In the genomic region with DNA sequence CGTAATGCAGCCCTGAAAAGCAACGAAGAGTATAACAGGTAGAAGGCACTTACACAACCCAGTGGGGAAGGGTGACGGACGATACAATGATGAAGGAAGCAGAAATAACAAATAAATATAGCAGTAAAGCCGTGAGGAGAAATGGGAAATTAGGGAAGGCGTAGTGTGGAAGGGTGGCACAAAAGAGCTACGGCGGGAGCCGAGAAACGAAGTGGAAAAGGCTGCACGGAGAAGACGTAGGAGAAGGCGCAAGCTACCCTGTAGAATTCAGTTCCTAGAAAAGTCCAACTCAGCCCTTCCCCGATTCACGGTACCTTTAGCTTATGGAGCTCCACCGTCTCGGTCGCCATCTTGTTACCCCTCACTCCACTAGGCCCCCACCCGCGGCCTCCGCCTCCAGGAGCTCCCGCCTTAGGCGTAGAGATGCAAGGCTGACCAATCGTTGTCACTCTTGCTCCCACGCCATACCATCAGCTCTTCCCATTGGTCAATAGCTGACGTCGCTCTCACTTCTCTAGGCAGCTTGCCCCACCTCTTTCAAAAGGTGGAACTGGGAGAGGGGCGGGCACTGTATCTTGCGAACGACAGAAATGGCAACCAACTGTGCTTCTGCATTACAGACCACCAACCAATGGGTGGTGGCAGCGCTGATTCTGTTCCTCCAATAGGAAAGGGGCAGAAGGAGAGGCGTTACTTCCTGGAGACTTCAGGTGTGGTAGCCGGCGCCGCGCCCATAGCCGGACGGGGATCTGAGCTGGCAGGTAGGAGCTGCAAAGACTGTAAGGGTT, we compare ENCODE assay signal across 1 cellular context.
TF ChIP-seq lines count a peak whose summit lies in the region.

A gene with protein sequence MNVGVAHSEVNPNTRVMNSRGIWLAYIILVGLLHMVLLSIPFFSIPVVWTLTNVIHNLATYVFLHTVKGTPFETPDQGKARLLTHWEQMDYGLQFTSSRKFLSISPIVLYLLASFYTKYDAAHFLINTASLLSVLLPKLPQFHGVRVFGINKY (plus strand): TSS at position 690 of the 788 bp plus-strand sequence. CDS start 959 bp downstream, outside the sequence.
A gene with protein sequence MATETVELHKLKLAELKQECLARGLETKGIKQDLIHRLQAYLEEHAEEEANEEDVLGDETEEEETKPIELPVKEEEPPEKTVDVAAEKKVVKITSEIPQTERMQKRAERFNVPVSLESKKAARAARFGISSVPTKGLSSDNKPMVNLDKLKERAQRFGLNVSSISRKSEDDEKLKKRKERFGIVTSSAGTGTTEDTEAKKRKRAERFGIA (minus strand): TSS at position 373 of the 788 bp plus-strand sequence. CDS start 23 bp downstream, at position 350.

TF ChIP-seq in HepG2, 621 proteins besides CTCF, POLR2A, EP300 and RAD21 (continued from another document and continues in another):
- TF ChIP-seq ZNF776 (CRISPR knock-in tag; IDR thresholded peaks at IDR 0.05) (no peak), ZMYM4 (CRISPR knock-in tag; IDR thresholded peaks at IDR 0.05) (peak; percentile 72), DR1 (CRISPR knock-in tag; IDR thresholded peaks at IDR 0.05) (peak; percentile 75), EEA1 (CRISPR knock-in tag; IDR thresholded peaks at IDR 0.05; ENCODE audit: borderline replicate concordance) (no peak), ARNT2 (CRISPR knock-in tag; IDR thresholded peaks at IDR 0.05; ENCODE audit: low read depth) (peak; percentile 72; the same call in 1 of the 2 replicates), ZNF138 (CRISPR knock-in tag; IDR thresholded peaks at IDR 0.05; ENCODE audit: low read depth) (0 out of 2 replicates have a peak, but pooled peaks have one; percentile 50), ZNF589 (CRISPR knock-in tag; conservative IDR thresholded peaks at IDR 0.05) (no peak), MEF2D (CRISPR knock-in tag; IDR thresholded peaks at IDR 0.05) (0 out of 2 replicates have a peak, but pooled peaks have one; percentile 64), EHMT2 (IDR thresholded peaks at IDR 0.05; ENCODE audit: borderline replicate concordance, low read depth, low read length) (no peak), YY1 (IDR thresholded peaks at IDR 0.05; ENCODE audit: insufficient read depth, insufficient replicate concordance, low read depth, low read length) (peak; percentile 94), ZNF484 (CRISPR knock-in tag; IDR thresholded peaks at IDR 0.05; ENCODE audit: borderline replicate concordance, low read depth) (no peak), ZSCAN9 (CRISPR knock-in tag; IDR thresholded peaks at IDR 0.05; ENCODE audit: borderline replicate concordance) (no peak), ZNF614 (CRISPR knock-in tag; IDR thresholded peaks at IDR 0.05; ENCODE audit: borderline replicate concordance) (peak; percentile 74), NCOA1 (CRISPR knock-in tag; IDR thresholded peaks at IDR 0.05) (no peak), MXI1 (IDR thresholded peaks at IDR 0.05; ENCODE audit: borderline replicate concordance, low read depth, low read length) (peak; percentile 68; the same call in 1 of the 3 replicates), PAX8 (CRISPR knock-in tag; IDR thresholded peaks at IDR 0.05; ENCODE audit: borderline replicate concordance) (peak; percentile 16; the same call in 1 of the 2 replicates), KLF9 (CRISPR knock-in tag; IDR thresholded peaks at IDR 0.05; ENCODE audit: low read depth) (no peak), SP140L (CRISPR knock-in tag; IDR thresholded peaks at IDR 0.05; ENCODE audit: borderline replicate concordance) (no peak), KAT8 (CRISPR knock-in tag; IDR thresholded peaks at IDR 0.05) (peak; percentile 63), PCBP1 (IDR thresholded peaks at IDR 0.05; ENCODE audit: borderline replicate concordance, low read depth, low read length) (0 out of 2 replicates have a peak, but pooled peaks have one; percentile 54), ZNF607 (CRISPR knock-in tag; IDR thresholded peaks at IDR 0.05; ENCODE audit: borderline replicate concordance) (peak; percentile 63; the same call in 1 of the 2 replicates), ZBTB1 (CRISPR knock-in tag; IDR thresholded peaks at IDR 0.05; ENCODE audit: borderline replicate concordance) (no peak)
- TF ChIP-seq, protein P1, sequence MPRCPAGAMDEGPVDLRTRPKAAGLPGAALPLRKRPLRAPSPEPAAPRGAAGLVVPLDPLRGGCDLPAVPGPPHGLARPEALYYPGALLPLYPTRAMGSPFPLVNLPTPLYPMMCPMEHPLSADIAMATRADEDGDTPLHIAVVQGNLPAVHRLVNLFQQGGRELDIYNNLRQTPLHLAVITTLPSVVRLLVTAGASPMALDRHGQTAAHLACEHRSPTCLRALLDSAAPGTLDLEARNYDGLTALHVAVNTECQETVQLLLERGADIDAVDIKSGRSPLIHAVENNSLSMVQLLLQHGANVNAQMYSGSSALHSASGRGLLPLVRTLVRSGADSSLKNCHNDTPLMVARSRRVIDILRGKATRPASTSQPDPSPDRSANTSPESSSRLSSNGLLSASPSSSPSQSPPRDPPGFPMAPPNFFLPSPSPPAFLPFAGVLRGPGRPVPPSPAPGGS (CRISPR knock-in tag; IDR thresholded peaks at IDR 0.05) = peak; percentile 53; the same call in 1 of the 2 replicates
- TF ChIP-seq, protein P2, sequence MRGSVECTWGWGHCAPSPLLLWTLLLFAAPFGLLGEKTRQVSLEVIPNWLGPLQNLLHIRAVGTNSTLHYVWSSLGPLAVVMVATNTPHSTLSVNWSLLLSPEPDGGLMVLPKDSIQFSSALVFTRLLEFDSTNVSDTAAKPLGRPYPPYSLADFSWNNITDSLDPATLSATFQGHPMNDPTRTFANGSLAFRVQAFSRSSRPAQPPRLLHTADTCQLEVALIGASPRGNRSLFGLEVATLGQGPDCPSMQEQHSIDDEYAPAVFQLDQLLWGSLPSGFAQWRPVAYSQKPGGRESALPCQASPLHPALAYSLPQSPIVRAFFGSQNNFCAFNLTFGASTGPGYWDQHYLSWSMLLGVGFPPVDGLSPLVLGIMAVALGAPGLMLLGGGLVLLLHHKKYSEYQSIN (CRISPR knock-in tag; IDR thresholded peaks at IDR 0.05; ENCODE audit: borderline replicate concordance) = no peak
- TF ChIP-seq, protein P3, sequence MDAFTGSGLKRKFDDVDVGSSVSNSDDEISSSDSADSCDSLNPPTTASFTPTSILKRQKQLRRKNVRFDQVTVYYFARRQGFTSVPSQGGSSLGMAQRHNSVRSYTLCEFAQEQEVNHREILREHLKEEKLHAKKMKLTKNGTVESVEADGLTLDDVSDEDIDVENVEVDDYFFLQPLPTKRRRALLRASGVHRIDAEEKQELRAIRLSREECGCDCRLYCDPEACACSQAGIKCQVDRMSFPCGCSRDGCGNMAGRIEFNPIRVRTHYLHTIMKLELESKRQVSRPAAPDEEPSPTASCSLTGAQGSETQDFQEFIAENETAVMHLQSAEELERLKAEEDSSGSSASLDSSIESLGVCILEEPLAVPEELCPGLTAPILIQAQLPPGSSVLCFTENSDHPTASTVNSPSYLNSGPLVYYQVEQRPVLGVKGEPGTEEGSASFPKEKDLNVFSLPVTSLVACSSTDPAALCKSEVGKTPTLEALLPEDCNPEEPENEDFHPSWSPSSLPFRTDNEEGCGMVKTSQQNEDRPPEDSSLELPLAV (CRISPR knock-in tag; conservative IDR thresholded peaks at IDR 0.05; ENCODE audit: low read depth) = peak; percentile 8; the same call in 1 of the 2 replicates
- TF ChIP-seq, protein P4, sequence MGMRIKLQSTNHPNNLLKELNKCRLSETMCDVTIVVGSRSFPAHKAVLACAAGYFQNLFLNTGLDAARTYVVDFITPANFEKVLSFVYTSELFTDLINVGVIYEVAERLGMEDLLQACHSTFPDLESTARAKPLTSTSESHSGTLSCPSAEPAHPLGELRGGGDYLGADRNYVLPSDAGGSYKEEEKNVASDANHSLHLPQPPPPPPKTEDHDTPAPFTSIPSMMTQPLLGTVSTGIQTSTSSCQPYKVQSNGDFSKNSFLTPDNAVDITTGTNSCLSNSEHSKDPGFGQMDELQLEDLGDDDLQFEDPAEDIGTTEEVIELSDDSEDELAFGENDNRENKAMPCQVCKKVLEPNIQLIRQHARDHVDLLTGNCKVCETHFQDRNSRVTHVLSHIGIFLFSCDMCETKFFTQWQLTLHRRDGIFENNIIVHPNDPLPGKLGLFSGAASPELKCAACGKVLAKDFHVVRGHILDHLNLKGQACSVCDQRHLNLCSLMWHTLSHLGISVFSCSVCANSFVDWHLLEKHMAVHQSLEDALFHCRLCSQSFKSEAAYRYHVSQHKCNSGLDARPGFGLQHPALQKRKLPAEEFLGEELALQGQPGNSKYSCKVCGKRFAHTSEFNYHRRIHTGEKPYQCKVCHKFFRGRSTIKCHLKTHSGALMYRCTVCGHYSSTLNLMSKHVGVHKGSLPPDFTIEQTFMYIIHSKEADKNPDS (CRISPR knock-in tag; IDR thresholded peaks at IDR 0.05) = no peak
- TF ChIP-seq, protein P5, sequence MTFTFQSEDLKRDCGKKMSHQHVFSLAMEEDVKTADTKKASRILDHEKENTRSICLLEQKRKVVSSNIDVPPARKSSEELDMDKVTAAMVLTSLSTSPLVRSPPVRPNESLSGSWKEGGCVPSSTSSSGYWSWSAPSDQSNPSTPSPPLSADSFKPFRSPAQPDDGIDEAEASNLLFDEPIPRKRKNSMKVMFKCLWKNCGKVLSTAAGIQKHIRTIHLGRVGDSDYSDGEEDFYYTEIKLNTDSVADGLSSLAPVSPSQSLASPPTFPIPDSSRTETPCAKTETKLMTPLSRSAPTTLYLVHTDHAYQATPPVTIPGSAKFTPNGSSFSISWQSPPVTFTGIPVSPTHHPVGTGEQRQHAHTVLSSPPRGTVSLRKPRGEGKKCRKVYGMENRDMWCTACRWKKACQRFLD (CRISPR knock-in tag; IDR thresholded peaks at IDR 0.05; ENCODE audit: borderline replicate concordance) = no peak
- TF ChIP-seq, protein P6, sequence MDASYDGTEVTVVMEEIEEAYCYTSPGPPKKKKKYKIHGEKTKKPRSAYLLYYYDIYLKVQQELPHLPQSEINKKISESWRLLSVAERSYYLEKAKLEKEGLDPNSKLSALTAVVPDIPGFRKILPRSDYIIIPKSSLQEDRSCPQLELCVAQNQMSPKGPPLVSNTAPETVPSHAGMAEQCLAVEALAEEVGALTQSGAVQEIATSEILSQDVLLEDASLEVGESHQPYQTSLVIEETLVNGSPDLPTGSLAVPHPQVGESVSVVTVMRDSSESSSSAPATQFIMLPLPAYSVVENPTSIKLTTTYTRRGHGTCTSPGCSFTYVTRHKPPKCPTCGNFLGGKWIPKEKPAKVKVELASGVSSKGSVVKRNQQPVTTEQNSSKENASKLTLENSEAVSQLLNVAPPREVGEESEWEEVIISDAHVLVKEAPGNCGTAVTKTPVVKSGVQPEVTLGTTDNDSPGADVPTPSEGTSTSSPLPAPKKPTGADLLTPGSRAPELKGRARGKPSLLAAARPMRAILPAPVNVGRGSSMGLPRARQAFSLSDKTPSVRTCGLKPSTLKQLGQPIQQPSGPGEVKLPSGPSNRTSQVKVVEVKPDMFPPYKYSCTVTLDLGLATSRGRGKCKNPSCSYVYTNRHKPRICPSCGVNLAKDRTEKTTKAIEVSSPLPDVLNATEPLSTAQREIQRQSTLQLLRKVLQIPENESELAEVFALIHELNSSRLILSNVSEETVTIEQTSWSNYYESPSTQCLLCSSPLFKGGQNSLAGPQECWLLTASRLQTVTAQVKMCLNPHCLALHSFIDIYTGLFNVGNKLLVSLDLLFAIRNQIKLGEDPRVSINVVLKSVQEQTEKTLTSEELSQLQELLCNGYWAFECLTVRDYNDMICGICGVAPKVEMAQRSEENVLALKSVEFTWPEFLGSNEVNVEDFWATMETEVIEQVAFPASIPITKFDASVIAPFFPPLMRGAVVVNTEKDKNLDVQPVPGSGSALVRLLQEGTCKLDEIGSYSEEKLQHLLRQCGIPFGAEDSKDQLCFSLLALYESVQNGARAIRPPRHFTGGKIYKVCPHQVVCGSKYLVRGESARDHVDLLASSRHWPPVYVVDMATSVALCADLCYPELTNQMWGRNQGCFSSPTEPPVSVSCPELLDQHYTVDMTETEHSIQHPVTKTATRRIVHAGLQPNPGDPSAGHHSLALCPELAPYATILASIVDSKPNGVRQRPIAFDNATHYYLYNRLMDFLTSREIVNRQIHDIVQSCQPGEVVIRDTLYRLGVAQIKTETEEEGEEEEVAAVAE (CRISPR knock-in tag; IDR thresholded peaks at IDR 0.05; ENCODE audit: borderline replicate concordance) = peak; percentile 100
- TF ChIP-seq, protein P7, sequence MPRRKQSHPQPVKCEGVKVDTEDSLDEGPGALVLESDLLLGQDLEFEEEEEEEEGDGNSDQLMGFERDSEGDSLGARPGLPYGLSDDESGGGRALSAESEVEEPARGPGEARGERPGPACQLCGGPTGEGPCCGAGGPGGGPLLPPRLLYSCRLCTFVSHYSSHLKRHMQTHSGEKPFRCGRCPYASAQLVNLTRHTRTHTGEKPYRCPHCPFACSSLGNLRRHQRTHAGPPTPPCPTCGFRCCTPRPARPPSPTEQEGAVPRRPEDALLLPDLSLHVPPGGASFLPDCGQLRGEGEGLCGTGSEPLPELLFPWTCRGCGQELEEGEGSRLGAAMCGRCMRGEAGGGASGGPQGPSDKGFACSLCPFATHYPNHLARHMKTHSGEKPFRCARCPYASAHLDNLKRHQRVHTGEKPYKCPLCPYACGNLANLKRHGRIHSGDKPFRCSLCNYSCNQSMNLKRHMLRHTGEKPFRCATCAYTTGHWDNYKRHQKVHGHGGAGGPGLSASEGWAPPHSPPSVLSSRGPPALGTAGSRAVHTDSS (CRISPR knock-in tag; conservative IDR thresholded peaks at IDR 0.05) = no peak
- TF ChIP-seq, protein P8, sequence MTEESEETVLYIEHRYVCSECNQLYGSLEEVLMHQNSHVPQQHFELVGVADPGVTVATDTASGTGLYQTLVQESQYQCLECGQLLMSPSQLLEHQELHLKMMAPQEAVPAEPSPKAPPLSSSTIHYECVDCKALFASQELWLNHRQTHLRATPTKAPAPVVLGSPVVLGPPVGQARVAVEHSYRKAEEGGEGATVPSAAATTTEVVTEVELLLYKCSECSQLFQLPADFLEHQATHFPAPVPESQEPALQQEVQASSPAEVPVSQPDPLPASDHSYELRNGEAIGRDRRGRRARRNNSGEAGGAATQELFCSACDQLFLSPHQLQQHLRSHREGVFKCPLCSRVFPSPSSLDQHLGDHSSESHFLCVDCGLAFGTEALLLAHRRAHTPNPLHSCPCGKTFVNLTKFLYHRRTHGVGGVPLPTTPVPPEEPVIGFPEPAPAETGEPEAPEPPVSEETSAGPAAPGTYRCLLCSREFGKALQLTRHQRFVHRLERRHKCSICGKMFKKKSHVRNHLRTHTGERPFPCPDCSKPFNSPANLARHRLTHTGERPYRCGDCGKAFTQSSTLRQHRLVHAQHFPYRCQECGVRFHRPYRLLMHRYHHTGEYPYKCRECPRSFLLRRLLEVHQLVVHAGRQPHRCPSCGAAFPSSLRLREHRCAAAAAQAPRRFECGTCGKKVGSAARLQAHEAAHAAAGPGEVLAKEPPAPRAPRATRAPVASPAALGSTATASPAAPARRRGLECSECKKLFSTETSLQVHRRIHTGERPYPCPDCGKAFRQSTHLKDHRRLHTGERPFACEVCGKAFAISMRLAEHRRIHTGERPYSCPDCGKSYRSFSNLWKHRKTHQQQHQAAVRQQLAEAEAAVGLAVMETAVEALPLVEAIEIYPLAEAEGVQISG (CRISPR knock-in tag; IDR thresholded peaks at IDR 0.05) = peak; percentile 63; the same call in 1 of the 2 replicates
